Comparison of ENCODE assay signal across 15 cellular contexts in genomic region chr14:22266683-22267082, GRCh38.
DNase-seq lines count a peak whose midpoint lies in the region; ATAC-seq, FAIRE-seq and TF ChIP-seq lines count a peak whose summit lies in the region.
"Had no signal": no experiment of that assay in that cellular context is flagged by ENCODE, and none has a peak within 500 bp of the region (broad histone marks: within the 10 kb centered on the region; RNA-seq: fewer than 3 reads in every experiment).

No MANE protein-coding gene starts in this region.

- no peak for ATAC-seq in activated CD8-positive, alpha-beta memory T cell treated with anti-CD3 and anti-CD28 coated beads, Interleukin-2, amount 10 ng/mL, durations not matched to agents 7 days and 5 days
- ATAC-seq in GM18867 (IDR thresholded peaks at IDR 0.05; ENCODE audit: unreplicated experiment) = no peak

- H3K4me3 Mint-ChIP-seq in activated CD8-positive, alpha-beta memory T cell treated with anti-CD3 and anti-CD28 coated beads, Interleukin-2, amount 10 ng/mL, durations not matched to agents 7 days and 5 days = no peak overlapping the region
- no peak overlapping the region for H3K4me3 Mint-ChIP-seq in osteocyte (ENCODE audit: unreplicated experiment)

- H3K27ac Mint-ChIP-seq in activated CD8-positive, alpha-beta memory T cell treated with anti-CD3 and anti-CD28 coated beads, Interleukin-2, amount 10 ng/mL, durations not matched to agents 7 days and 5 days = peak overlapping the region; percentile 54
- H3K27ac Mint-ChIP-seq in osteocyte (ENCODE audit: unreplicated experiment) = peak overlapping the region; percentile 87

- no peaks in the 10 kb centered on the region for H3K27me3 Mint-ChIP-seq in activated CD8-positive, alpha-beta memory T cell treated with anti-CD3 and anti-CD28 coated beads, Interleukin-2, amount 10 ng/mL, durations not matched to agents 7 days and 5 days
- H3K27me3 Mint-ChIP-seq in osteocyte (ENCODE audit: unreplicated experiment) = no peaks in the 10 kb centered on the region

- no peaks in the 10 kb centered on the region for H3K9me3 Mint-ChIP-seq in activated CD8-positive, alpha-beta memory T cell treated with anti-CD3 and anti-CD28 coated beads, Interleukin-2, amount 10 ng/mL, durations not matched to agents 7 days and 5 days (ENCODE audit: low read depth)
- H3K9me3 Mint-ChIP-seq in osteocyte (ENCODE audit: unreplicated experiment) = no peaks in the 10 kb centered on the region

- peak; percentile 75 for FAIRE-seq in bronchial epithelial cell (lab: Jason Lieb, UNC)
- FAIRE-seq: A204.1, GM12892 had no signal

- H3K4me1 Mint-ChIP-seq in activated CD8-positive, alpha-beta memory T cell treated with anti-CD3 and anti-CD28 coated beads, Interleukin-2, amount 10 ng/mL, durations not matched to agents 7 days and 5 days = peaks cover 2% of the 10 kb centered on the region
- H3K4me1 Mint-ChIP-seq in osteocyte (ENCODE audit: unreplicated experiment) = peaks cover 65% of the 10 kb centered on the region

- H3K79me2 ChIP-seq in Loucy (ENCODE audit: insufficient read depth, low read length) = no peaks in the 10 kb centered on the region

- peak overlapping the region; percentile 43 for H3K9ac ChIP-seq in Loucy (ENCODE audit: low read depth, low read length, poor library complexity, severe bottlenecking)

- H3K9me3 ChIP-seq in Loucy (ENCODE audit: insufficient read depth, low read depth, low read length) = no peaks in the 10 kb centered on the region

- no peaks in the 10 kb centered on the region for H3K36me3 Mint-ChIP-seq in activated CD8-positive, alpha-beta memory T cell treated with anti-CD3 and anti-CD28 coated beads, Interleukin-2, amount 10 ng/mL, durations not matched to agents 7 days and 5 days
- no peaks in the 10 kb centered on the region for H3K36me3 Mint-ChIP-seq in osteocyte (ENCODE audit: unreplicated experiment)

- no peaks in the 10 kb centered on the region for H3F3A ChIP-seq in Loucy (ENCODE audit: low read depth)

- peak overlapping the region; percentile 48; the same call in 1 of the 2 replicates for H2AFZ ChIP-seq in Loucy (ENCODE audit: low read length)

- H3K27me3 ChIP-seq in Loucy (ENCODE audit: insufficient read depth, low read length, poor library complexity, severe bottlenecking) (no peaks in the 10 kb centered on the region), bronchial epithelial cell (ENCODE audit: control insufficient read depth, insufficient read depth, low read length) (no peaks in the 10 kb centered on the region)

- H3K4me1 ChIP-seq in Loucy (ENCODE audit: insufficient read depth, low read length, poor library complexity, severe bottlenecking) = peaks cover 33% of the 10 kb centered on the region

- CTCF ChIA-PET in activated CD8-positive, alpha-beta memory T cell treated with anti-CD3 and anti-CD28 coated beads, Interleukin-2, amount 10 ng/mL, durations not matched to agents 7 days and 5 days (lab: Charles Lee) = no interaction called here

- H3K36me3 ChIP-seq in Loucy (ENCODE audit: insufficient read depth, low read length) (no peaks in the 10 kb centered on the region), bronchial epithelial cell (ENCODE audit: control insufficient read depth, insufficient read depth, low read length) (no peaks in the 10 kb centered on the region)

- H3K4me2 ChIP-seq in Loucy (ENCODE audit: low read depth, low read length, poor library complexity, severe bottlenecking) = peak overlapping the region; percentile 53

- no peaks in the 10 kb centered on the region for H3K9me2 ChIP-seq in Loucy (replicated peaks; ENCODE audit: low read depth, low read length)

- TF ChIP-seq CTCF in Loucy (conservative IDR thresholded peaks at IDR 0.05; ENCODE audit: low read length) (no peak), bronchial epithelial cell (IDR thresholded peaks at IDR 0.05; ENCODE audit: insufficient read depth, low read length, severe bottlenecking) (no peak), osteocyte (IDR thresholded peaks at IDR 0.05) (no peak)

- H3K4me3 ChIP-seq in Loucy (ENCODE audit: low read length, poor library complexity, severe bottlenecking) (no peak overlapping the region), bronchial epithelial cell (ENCODE audit: low read depth, low read length) (no peak overlapping the region)

- no peaks in the 10 kb centered on the region for H4K20me1 ChIP-seq in Loucy (ENCODE audit: insufficient read depth, low read length, poor library complexity, severe bottlenecking)

- DNase-seq in activated CD8-positive, alpha-beta memory T cell treated with anti-CD3 and anti-CD28 coated beads, Interleukin-2, amount 10 ng/mL, durations not matched to agents 7 days and 5 days = no peak
- DNase-seq in activated CD8-positive, alpha-beta memory T cell treated with anti-CD3 and anti-CD28 coated beads for 24 hours = no peak
- DNase-seq in bronchial epithelial cell (ENCODE audit: low read depth) (peak; percentile 32), osteocyte (ENCODE audit: extremely low spot score, unreplicated experiment) (no peak), midbrain (lab: John Stamatoyannopoulos, UW) (no peak), DMS79 treated with DMSO at 0.1 percent for 48 hours (lab: John Stamatoyannopoulos, UW) (no peak)
- DNase-seq: C1 segment of cervical spinal cord, MM.1S, NCI-H1092 treated with DMSO at 0.1 percent for 48 hours, NCI-H510A treated with DMSO at 0.1 percent for 48 hours, SIG-M5 had no signal
